8 cellular contexts compared by ENCODE assay signal in genomic region chr6:126657556-126658129, GRCh38.
DNase-seq lines count a peak whose midpoint lies in the region; ATAC-seq, FAIRE-seq and TF ChIP-seq lines count a peak whose summit lies in the region.

No MANE protein-coding gene starts in this region.

- no peaks in the 10 kb centered on the region for H3K4me1 ChIP-seq in HepG2 (ENCODE audit: insufficient read depth, low read length)
- no peaks in the 10 kb centered on the region for H3K4me1 ChIP-seq in stomach

- WGBS in HepG2 (ENCODE audit: low lambda C conversion rate), result under 1% methylated on average over 3 of the region's 3 CpGs
- WGBS in stomach, 5 donors, result 22 to 36% (median 33%) methylated on average over 3 of the region's 3 CpGs

- POLR2A ChIA-PET in WTC11 (lab: Charles Lee) (no interaction called here), HepG2 (lab: Yijun Ruan, JAX) (no interaction called here)

- H3K9me3 Mint-ChIP-seq in WTC11, result peaks cover 31% of the 10 kb centered on the region

- no peak overlapping the region for H3K27ac Mint-ChIP-seq in WTC11

- CTCF ChIA-PET in WTC11 (lab: Charles Lee) (interaction anchor here (0.5 to 1.3 kb wide), 9 partner anchors 10 to 622 kb away, joined by 3 to 4 read pairs (median 4); partner anchors contain the start of gene CENPW), HepG2 (lab: Yijun Ruan, JAX; ENCODE audit: low intra/inter-chr PET ratio, low total read pairs) (interaction anchor here (0.7 to 1.8 kb wide), 2 partner anchors 290 to 297 kb away, joined by 3 to 15 read pairs; no protein-coding TSS in a partner anchor)

- no peak overlapping the region for H3K27ac ChIP-seq in HepG2 (ENCODE audit: extremely low read length, insufficient read depth, low read length)
- no peak overlapping the region for H3K27ac ChIP-seq in stomach

- H3K4me3 ChIP-seq in HepG2 (replicated peaks in 1 of 3; ENCODE audit: insufficient read depth in 1 of 3, low read depth in 2 of 3, low read length in 3 of 3) (no peak overlapping the region), stomach (no peak overlapping the region)

- TF ChIP-seq POLR2A in HepG2 (IDR thresholded peaks at IDR 0.05; ENCODE audit: insufficient read depth in 1 of 2, low read depth in 2 of 2, low read length in 2 of 2), result no peak
- TF ChIP-seq POLR2A in stomach (IDR thresholded peaks at IDR 0.05), result no peak

- H3K9ac ChIP-seq in HepG2 (ENCODE audit: insufficient read depth, low read depth, low read length), result no peak overlapping the region

- TF ChIP-seq EP300 in Ishikawa (IDR thresholded peaks at IDR 0.05; ENCODE audit: borderline replicate concordance) (no peak), HepG2 (IDR thresholded peaks at IDR 0.05; ENCODE audit: low read depth in 2 of 2, low read length in 2 of 2) (no peak), HepG2 (CRISPR knock-in tag; IDR thresholded peaks at IDR 0.05; ENCODE audit: borderline replicate concordance) (no peak), stomach (IDR thresholded peaks at IDR 0.05) (no peak)

- peak; percentile 34; the same call in 1 of the 2 replicates for TF ChIP-seq CTCF in WTC11 (IDR thresholded peaks at IDR 0.05)
- TF ChIP-seq CTCF in HepG2 (CRISPR knock-in tag; IDR thresholded peaks at IDR 0.05), result peak; percentile 65
- TF ChIP-seq CTCF in stomach (IDR thresholded peaks at IDR 0.05), result peak in 1 of 7 experiments; percentile 28

- no peak overlapping the region for H3K4me3 Mint-ChIP-seq in WTC11

- TF ChIP-seq RAD21 in Ishikawa (IDR thresholded peaks at IDR 0.05; ENCODE audit: low read depth) (peak; percentile 59), HepG2 (CRISPR knock-in tag; IDR thresholded peaks at IDR 0.05) (peak; percentile 41)

- no peaks in the 10 kb centered on the region for H3K36me3 ChIP-seq in HepG2 (replicated peaks in 1 of 2; ENCODE audit: control insufficient read depth in 1 of 2, insufficient read depth in 2 of 2, low read length in 2 of 2)
- H3K36me3 ChIP-seq in stomach, result no peaks in the 10 kb centered on the region

- no peaks in the 10 kb centered on the region for H4K20me1 ChIP-seq in HepG2 (ENCODE audit: insufficient read depth, low read length)

- H3K27me3 ChIP-seq in HepG2 (ENCODE audit: control insufficient read depth in 1 of 2, insufficient read depth in 2 of 2, low read length in 2 of 2) (no peaks in the 10 kb centered on the region), stomach (no peaks in the 10 kb centered on the region)

- no peaks in the 10 kb centered on the region for H3K27me3 Mint-ChIP-seq in WTC11 (ENCODE audit: low read depth)

- peak; percentile 37 for FAIRE-seq in HepG2 (lab: Jason Lieb, UNC)

- peak; percentile 12 for DNase-seq in DMS114 treated with DMSO at 0.1 percent for 48 hours (lab: John Stamatoyannopoulos, UW; ENCODE audit: unreplicated experiment)
- no peak for DNase-seq in WTC11 (ENCODE audit: low spot score)
- peak; percentile 20 for DNase-seq in HepG2 (ENCODE audit: low spot score)
- no peak for DNase-seq in stomach
- no peak for DNase-seq in T1000 (lab: John Stamatoyannopoulos, UW)

- H3K4me1 Mint-ChIP-seq in WTC11, result no peaks in the 10 kb centered on the region

- H2AFZ ChIP-seq in HepG2 (ENCODE audit: low read length), result no peak overlapping the region

- H3K79me2 ChIP-seq in HepG2 (ENCODE audit: insufficient read depth, low read length), result no peaks in the 10 kb centered on the region

- H3K36me3 Mint-ChIP-seq in WTC11, result peaks cover 23% of the 10 kb centered on the region

- intact Hi-C loops in HepG2 (cut with micrococcal nuclease; ENCODE audit: unreplicated experiment), result loop anchor here (1.0 to 10.0 kb wide), 2 partner anchors 624 to 663 kb away; no protein-coding TSS in a partner anchor
- intact Hi-C loops in stomach (cut with DNase I; ENCODE audit: low total_unique reads), result no loop called here

- no peak overlapping the region for H3K4me2 ChIP-seq in HepG2 (ENCODE audit: low read depth, low read length)

- in situ Hi-C loops in HepG2 (cut with HindIII; ENCODE audit: extremely low pct_ligation_motif_present, low pct_unique_long_range_greater_than_20kb), result loop anchor here (10.0 to 25.0 kb wide), 3 partner anchors 295 to 620 kb away; no protein-coding TSS in a partner anchor

- H3K9me3 ChIP-seq in HepG2 (ENCODE audit: low read length), result peaks cover 22% of the 10 kb centered on the region
- peaks cover 0 to 12% (median 5%) of the 10 kb centered on the region in 4 donors for H3K9me3 ChIP-seq in stomach

- ATAC-seq in WTC11 (peak; percentile 62), HepG2 (peak; percentile 73), GM19395 (IDR thresholded peaks at IDR 0.05; ENCODE audit: unreplicated experiment) (no peak), GM18519 (IDR thresholded peaks at IDR 0.05; ENCODE audit: low FRiP score, unreplicated experiment) (no peak)

- BruUV-seq in HepG2 (replicated peaks; lab: Mats Ljungman, UMichigan), result no TSS peak

TF ChIP-seq in Ishikawa, 13 proteins besides CTCF, POLR2A, EP300 and RAD21 (continues in another document):
- TF ChIP-seq YY1 (IDR thresholded peaks at IDR 0.05; ENCODE audit: low read depth), result no peak

TF ChIP-seq in WTC11, 78 proteins besides CTCF, POLR2A, EP300 and RAD21 (continues in another document):
- no peak for TF ChIP-seq GRHL2 (CRISPR knock-in tag; IDR thresholded peaks at IDR 0.05; ENCODE audit: insufficient replicate concordance, severe bottlenecking)
- no peak for TF ChIP-seq ZNF138 (CRISPR knock-in tag; conservative IDR thresholded peaks at IDR 0.05)
- no peak for TF ChIP-seq FOXJ3 (CRISPR knock-in tag; IDR thresholded peaks at IDR 0.05; ENCODE audit: borderline replicate concordance)
- no peak for TF ChIP-seq CREM (CRISPR knock-in tag; IDR thresholded peaks at IDR 0.05)
- TF ChIP-seq ATF6 (CRISPR knock-in tag; IDR thresholded peaks at IDR 0.05), result no peak
- no peak for TF ChIP-seq SP1 (CRISPR knock-in tag; conservative IDR thresholded peaks at IDR 0.05)
- no peak for TF ChIP-seq ZNF232 (CRISPR knock-in tag; IDR thresholded peaks at IDR 0.05)
- TF ChIP-seq CDX4 (CRISPR knock-in tag; IDR thresholded peaks at IDR 0.05; ENCODE audit: borderline replicate concordance), result no peak
- TF ChIP-seq SMAD4 (CRISPR knock-in tag; IDR thresholded peaks at IDR 0.05), result no peak
- TF ChIP-seq NFE2L1 (CRISPR knock-in tag; IDR thresholded peaks at IDR 0.05), result no peak
- TF ChIP-seq ZBTB21 (CRISPR knock-in tag; IDR thresholded peaks at IDR 0.05; ENCODE audit: borderline replicate concordance), result no peak

TF ChIP-seq in HepG2, 621 proteins besides CTCF, POLR2A, EP300 and RAD21 (continues in another document):
- TF ChIP-seq STAG1 (CRISPR knock-in tag; IDR thresholded peaks at IDR 0.05) (peak; percentile 74), ZNF329 (CRISPR knock-in tag; IDR thresholded peaks at IDR 0.05; ENCODE audit: low read depth) (no peak), CBFB (CRISPR knock-in tag; IDR thresholded peaks at IDR 0.05) (no peak), FOXA3 (CRISPR knock-in tag; IDR thresholded peaks at IDR 0.05) (peak; percentile 67), ZNF501 (CRISPR knock-in tag; IDR thresholded peaks at IDR 0.05) (no peak), BORCS8-MEF2B (CRISPR knock-in tag; IDR thresholded peaks at IDR 0.05) (no peak), ZNF430 (CRISPR knock-in tag; IDR thresholded peaks at IDR 0.05) (no peak), EHMT2 (IDR thresholded peaks at IDR 0.05; ENCODE audit: borderline replicate concordance, low read depth, low read length) (no peak), ZBTB49 (CRISPR knock-in tag; IDR thresholded peaks at IDR 0.05; ENCODE audit: borderline replicate concordance) (no peak), ZSCAN29 (CRISPR knock-in tag; conservative IDR thresholded peaks at IDR 0.05) (no peak), ZNF687 (CRISPR knock-in tag; IDR thresholded peaks at IDR 0.05) (no peak), FOXA1 (IDR thresholded peaks at IDR 0.05) (no peak), FOXA1 (CRISPR knock-in tag; IDR thresholded peaks at IDR 0.05) (peak; percentile 80)

Comparison
In these comparisons a context has a peak if more than half of its experiments do, and no peak if none do; other contexts are left out.
1. DNase-seq: peak in DMS114 treated with DMSO at 0.1 percent for 48 hours (single experiment) and HepG2 (single experiment); none in WTC11 (single experiment), stomach (single experiment) and T1000 (single experiment).
2. ATAC-seq: peak in WTC11 (single experiment) and HepG2 (single experiment); none in GM19395 (single experiment) and GM18519 (single experiment).